Comparison of ENCODE assay signal across 1 cellular context in the genomic region with DNA sequence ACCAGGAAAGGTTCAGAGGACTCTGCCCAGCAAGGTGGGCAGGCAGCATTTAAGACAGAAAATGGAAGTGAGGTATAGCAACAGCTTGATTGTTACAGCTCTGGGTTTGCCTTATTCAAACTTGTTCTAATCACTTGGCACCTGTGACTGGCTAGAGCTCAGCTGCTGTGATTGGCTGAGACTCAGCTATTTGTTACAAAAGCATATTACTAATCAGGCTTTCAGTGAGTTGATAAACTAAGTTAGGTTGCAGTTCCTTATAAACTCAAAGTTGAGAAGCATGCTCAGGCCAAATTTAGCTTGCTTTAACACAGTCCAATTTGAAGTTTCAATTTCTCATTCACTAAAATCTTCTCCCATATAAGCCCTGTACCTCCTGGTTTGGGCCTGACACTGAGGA.
TF ChIP-seq lines count a peak whose summit lies in the region.

No MANE protein-coding gene starts in this region.

TF ChIP-seq in GM23338, 12 proteins besides CTCF, POLR2A, EP300 and RAD21 (continued from another document):
- TF ChIP-seq, protein P1, sequence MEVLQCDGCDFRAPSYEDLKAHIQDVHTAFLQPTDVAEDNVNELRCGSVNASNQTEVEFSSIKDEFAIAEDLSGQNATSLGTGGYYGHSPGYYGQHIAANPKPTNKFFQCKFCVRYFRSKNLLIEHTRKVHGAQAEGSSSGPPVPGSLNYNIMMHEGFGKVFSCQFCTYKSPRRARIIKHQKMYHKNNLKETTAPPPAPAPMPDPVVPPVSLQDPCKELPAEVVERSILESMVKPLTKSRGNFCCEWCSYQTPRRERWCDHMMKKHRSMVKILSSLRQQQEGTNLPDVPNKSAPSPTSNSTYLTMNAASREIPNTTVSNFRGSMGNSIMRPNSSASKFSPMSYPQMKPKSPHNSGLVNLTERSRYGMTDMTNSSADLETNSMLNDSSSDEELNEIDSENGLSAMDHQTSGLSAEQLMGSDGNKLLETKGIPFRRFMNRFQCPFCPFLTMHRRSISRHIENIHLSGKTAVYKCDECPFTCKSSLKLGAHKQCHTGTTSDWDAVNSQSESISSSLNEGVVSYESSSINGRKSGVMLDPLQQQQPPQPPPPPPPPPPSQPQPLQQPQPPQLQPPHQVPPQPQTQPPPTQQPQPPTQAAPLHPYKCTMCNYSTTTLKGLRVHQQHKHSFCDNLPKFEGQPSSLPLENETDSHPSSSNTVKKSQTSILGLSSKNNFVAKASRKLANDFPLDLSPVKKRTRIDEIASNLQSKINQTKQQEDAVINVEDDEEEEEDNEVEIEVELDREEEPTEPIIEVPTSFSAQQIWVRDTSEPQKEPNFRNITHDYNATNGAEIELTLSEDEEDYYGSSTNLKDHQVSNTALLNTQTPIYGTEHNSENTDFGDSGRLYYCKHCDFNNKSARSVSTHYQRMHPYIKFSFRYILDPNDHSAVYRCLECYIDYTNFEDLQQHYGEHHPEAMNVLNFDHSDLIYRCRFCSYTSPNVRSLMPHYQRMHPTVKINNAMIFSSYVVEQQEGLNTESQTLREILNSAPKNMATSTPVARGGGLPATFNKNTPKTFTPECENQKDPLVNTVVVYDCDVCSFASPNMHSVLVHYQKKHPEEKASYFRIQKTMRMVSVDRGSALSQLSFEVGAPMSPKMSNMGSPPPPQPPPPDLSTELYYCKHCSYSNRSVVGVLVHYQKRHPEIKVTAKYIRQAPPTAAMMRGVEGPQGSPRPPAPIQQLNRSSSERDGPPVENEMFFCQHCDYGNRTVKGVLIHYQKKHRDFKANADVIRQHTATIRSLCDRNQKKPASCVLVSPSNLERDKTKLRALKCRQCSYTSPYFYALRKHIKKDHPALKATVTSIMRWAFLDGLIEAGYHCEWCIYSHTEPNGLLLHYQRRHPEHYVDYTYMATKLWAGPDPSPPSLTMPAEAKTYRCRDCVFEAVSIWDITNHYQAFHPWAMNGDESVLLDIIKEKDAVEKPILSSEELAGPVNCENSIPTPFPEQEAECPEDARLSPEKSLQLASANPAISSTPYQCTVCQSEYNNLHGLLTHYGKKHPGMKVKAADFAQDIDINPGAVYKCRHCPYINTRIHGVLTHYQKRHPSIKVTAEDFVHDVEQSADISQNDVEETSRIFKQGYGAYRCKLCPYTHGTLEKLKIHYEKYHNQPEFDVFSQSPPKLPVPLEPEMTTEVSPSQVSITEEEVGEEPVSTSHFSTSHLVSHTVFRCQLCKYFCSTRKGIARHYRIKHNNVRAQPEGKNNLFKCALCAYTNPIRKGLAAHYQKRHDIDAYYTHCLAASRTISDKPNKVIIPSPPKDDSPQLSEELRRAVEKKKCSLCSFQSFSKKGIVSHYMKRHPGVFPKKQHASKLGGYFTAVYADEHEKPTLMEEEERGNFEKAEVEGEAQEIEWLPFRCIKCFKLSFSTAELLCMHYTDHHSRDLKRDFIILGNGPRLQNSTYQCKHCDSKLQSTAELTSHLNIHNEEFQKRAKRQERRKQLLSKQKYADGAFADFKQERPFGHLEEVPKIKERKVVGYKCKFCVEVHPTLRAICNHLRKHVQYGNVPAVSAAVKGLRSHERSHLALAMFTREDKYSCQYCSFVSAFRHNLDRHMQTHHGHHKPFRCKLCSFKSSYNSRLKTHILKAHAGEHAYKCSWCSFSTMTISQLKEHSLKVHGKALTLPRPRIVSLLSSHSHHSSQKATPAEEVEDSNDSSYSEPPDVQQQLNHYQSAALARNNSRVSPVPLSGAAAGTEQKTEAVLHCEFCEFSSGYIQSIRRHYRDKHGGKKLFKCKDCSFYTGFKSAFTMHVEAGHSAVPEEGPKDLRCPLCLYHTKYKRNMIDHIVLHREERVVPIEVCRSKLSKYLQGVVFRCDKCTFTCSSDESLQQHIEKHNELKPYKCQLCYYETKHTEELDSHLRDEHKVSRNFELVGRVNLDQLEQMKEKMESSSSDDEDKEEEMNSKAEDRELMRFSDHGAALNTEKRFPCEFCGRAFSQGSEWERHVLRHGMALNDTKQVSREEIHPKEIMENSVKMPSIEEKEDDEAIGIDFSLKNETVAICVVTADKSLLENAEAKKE (CRISPR knock-in tag; IDR thresholded peaks at IDR 0.05), result no peak
- TF ChIP-seq CREB1 (CRISPR knock-in tag; IDR thresholded peaks at IDR 0.05; ENCODE audit: low read depth) (no peak), ZNF114 (CRISPR knock-in tag; IDR thresholded peaks at IDR 0.05) (no peak), EZH2phosphoT487 (IDR thresholded peaks at IDR 0.05; ENCODE audit: unreplicated experiment) (no peak), ZNF331 (CRISPR knock-in tag; IDR thresholded peaks at IDR 0.05; ENCODE audit: low read depth) (no peak), JUNB (IDR thresholded peaks at IDR 0.05; ENCODE audit: unreplicated experiment) (no peak)
- TF ChIP-seq, protein P2, sequence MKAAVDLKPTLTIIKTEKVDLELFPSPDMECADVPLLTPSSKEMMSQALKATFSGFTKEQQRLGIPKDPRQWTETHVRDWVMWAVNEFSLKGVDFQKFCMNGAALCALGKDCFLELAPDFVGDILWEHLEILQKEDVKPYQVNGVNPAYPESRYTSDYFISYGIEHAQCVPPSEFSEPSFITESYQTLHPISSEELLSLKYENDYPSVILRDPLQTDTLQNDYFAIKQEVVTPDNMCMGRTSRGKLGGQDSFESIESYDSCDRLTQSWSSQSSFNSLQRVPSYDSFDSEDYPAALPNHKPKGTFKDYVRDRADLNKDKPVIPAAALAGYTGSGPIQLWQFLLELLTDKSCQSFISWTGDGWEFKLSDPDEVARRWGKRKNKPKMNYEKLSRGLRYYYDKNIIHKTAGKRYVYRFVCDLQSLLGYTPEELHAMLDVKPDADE (IDR thresholded peaks at IDR 0.05), result no peak
